Comparison of ENCODE assay signal across 3 cellular contexts in genomic region chr6:19854421-19855015, GRCh38. TPM values are rescaled to one million over a fixed set of nuclear protein-coding genes. Genes with fewer than 3 reads are reported as not detected.
"Had no signal": no experiment of that assay in that cellular context is flagged by ENCODE, and none has a peak within 500 bp of the region (broad histone marks: within the 10 kb centered on the region; RNA-seq: fewer than 3 reads in every experiment).

No MANE protein-coding gene starts in this region.

RNA-seq across cellular contexts. Expression of gene ID4, which starts 17.3 kb away (rescaled TPM):
- total RNA-seq: HT-29, K562 had no signal
- polyA plus RNA-seq: IgD-negative memory B cell, K562 had no signal
